14 cellular contexts compared by ENCODE assay signal in the genomic region with DNA sequence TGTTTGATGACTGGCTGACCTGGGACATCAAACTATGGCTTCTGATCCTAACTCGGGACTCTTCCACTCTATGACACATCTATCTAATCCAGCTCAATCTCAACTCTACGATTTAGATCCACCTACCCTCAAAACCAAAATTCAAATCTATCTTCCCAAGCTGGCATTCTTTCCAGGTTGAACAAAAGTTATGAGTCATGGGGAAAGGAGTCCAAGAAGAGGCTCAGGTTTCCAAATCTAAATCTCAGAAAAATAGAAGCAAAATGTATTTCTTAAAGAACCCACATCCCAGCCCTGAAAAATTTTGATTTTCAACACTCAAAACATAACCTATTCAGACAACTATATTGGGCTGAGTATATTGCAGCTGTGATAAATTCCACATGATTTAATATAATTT.
DNase-seq lines count a peak whose midpoint lies in the region; ATAC-seq, FAIRE-seq and TF ChIP-seq lines count a peak whose summit lies in the region.
"Had no signal": no experiment of that assay in that cellular context is flagged by ENCODE, and none has a peak within 500 bp of the region (broad histone marks: within the 10 kb centered on the region; RNA-seq: fewer than 3 reads in every experiment).

No MANE protein-coding gene starts in this region.

- H2AK5ac ChIP-seq in mesenchymal stem cell (ENCODE audit: low read length, severe bottlenecking): no peak overlapping the region

- H2BK5ac ChIP-seq in mesenchymal stem cell (ENCODE audit: low read depth, low read length, poor library complexity, severe bottlenecking): no peak overlapping the region

- no peak overlapping the region for H3K23ac ChIP-seq in mesenchymal stem cell (ENCODE audit: low read length in 2 of 2)

- H3K4me1 Mint-ChIP-seq in immature natural killer cell: no peaks in the 10 kb centered on the region
- H3K4me1 Mint-ChIP-seq: H9 had no signal

- H3K4me2 ChIP-seq in mesenchymal stem cell (ENCODE audit: low read length, poor library complexity, severe bottlenecking): no peak overlapping the region

- intact Hi-C loops in uterus (cut with DNase I; ENCODE audit: low total_unique reads): no loop called here

- H3K4ac ChIP-seq in mesenchymal stem cell (ENCODE audit: low read depth in 1 of 2, low read length in 2 of 2): no peak overlapping the region

- peaks cover 0 to 8% (median under 1%) of the 10 kb centered on the region in 6 donors for H3K9me3 Mint-ChIP-seq in immature natural killer cell
- H3K9me3 Mint-ChIP-seq: H9 had no signal

- peaks cover 0 to 5% (median 0%) of the 10 kb centered on the region in 3 donors for H3K27me3 Mint-ChIP-seq in immature natural killer cell (ENCODE audit: low read depth in 3 of 3)

- no peak overlapping the region for H2AFZ ChIP-seq in mesenchymal stem cell (ENCODE audit: low read depth, low read length)

- no peak overlapping the region for H2BK12ac ChIP-seq in mesenchymal stem cell (ENCODE audit: low read length in 2 of 2)

- H3K4me3 ChIP-seq in RWPE2 (ENCODE audit: severe bottlenecking) (no peak overlapping the region), mesenchymal stem cell (ENCODE audit: insufficient read depth in 1 of 2, low read depth in 1 of 2, low read length in 2 of 2) (no peak overlapping the region), uterus (no peak overlapping the region)
- H3K4me3 ChIP-seq: MG63, Peyer's patch had no signal

- no peak overlapping the region for H2BK120ac ChIP-seq in mesenchymal stem cell (ENCODE audit: low read depth, low read length)

- H3K27ac Mint-ChIP-seq in immature natural killer cell: no peak overlapping the region
- H3K27ac Mint-ChIP-seq: H9 had no signal

- no peak overlapping the region for H3K4me3 Mint-ChIP-seq in immature natural killer cell
- H3K4me3 Mint-ChIP-seq: H9 had no signal

- no peaks in the 10 kb centered on the region for H3K36me3 Mint-ChIP-seq in immature natural killer cell

- no peaks in the 10 kb centered on the region for H3K36me3 ChIP-seq in RWPE2 (ENCODE audit: low read depth)
- no peaks in the 10 kb centered on the region for H3K36me3 ChIP-seq in mesenchymal stem cell (ENCODE audit: control insufficient read depth in 1 of 2, insufficient read depth in 2 of 2, low read depth in 1 of 2, low read length in 2 of 2)
- no peaks in the 10 kb centered on the region for H3K36me3 ChIP-seq in uterus
- H3K36me3 ChIP-seq: MG63, Peyer's patch had no signal

- peak; percentile 41 for FAIRE-seq in H54 (lab: Jason Lieb, UNC)

- no peak for TF ChIP-seq CTCF in RWPE2 (IDR thresholded peaks at IDR 0.05; ENCODE audit: poor library complexity, severe bottlenecking)
- no peak for TF ChIP-seq CTCF in uterus (IDR thresholded peaks at IDR 0.05)

- TF ChIP-seq POLR2A in H54 (IDR thresholded peaks at IDR 0.05; ENCODE audit: low read depth, low read length) (no peak), uterus (IDR thresholded peaks at IDR 0.05) (no peak)

- H3K18ac ChIP-seq in mesenchymal stem cell (ENCODE audit: low read depth in 1 of 2, low read length in 2 of 2): no peak overlapping the region

- H3K79me1 ChIP-seq in mesenchymal stem cell (replicated peaks; ENCODE audit: low read length, poor library complexity, severe bottlenecking): no peaks in the 10 kb centered on the region

- H3K14ac ChIP-seq in mesenchymal stem cell (ENCODE audit: low read length in 2 of 2): no peak overlapping the region

- peaks cover 5% of the 10 kb centered on the region for H3K27me3 ChIP-seq in RWPE2 (ENCODE audit: insufficient read depth, poor library complexity, severe bottlenecking)
- H3K27me3 ChIP-seq in mesenchymal stem cell (ENCODE audit: control insufficient read depth in 1 of 2, insufficient read depth in 1 of 2, low read length in 2 of 2): peaks cover 0 to 7% of the 10 kb centered on the region in 2 experiments
- no peaks in the 10 kb centered on the region for H3K27me3 ChIP-seq in uterus
- H3K27me3 ChIP-seq: Peyer's patch had no signal

- H4K91ac ChIP-seq in mesenchymal stem cell (ENCODE audit: low read length): no peak overlapping the region

- H3K9me3 ChIP-seq in RWPE2 (ENCODE audit: severe bottlenecking): no peaks in the 10 kb centered on the region
- no peaks in the 10 kb centered on the region for H3K9me3 ChIP-seq in mesenchymal stem cell (ENCODE audit: control insufficient read depth, low read length)
- H3K9me3 ChIP-seq in uterus: no peaks in the 10 kb centered on the region
- H3K9me3 ChIP-seq: Peyer's patch had no signal

- H4K8ac ChIP-seq in mesenchymal stem cell (ENCODE audit: low read length): no peak overlapping the region

- no peak overlapping the region for H3K27ac ChIP-seq in RWPE2 (ENCODE audit: poor library complexity, severe bottlenecking)
- H3K27ac ChIP-seq in mesenchymal stem cell (ENCODE audit: low read length, poor library complexity, severe bottlenecking): no peak overlapping the region
- H3K27ac ChIP-seq in uterus: no peak overlapping the region
- H3K27ac ChIP-seq: C4-2B, Peyer's patch had no signal

- 83% methylated on average over 1 of the region's 2 CpGs for WGBS in mesenchymal stem cell

- peak overlapping the region; percentile 35 for H3K9ac ChIP-seq in mesenchymal stem cell (ENCODE audit: low read length)

- DNase-seq in H54 (ENCODE audit: insufficient read length, low spot score): no peak
- DNase-seq in RWPE2 (ENCODE audit: low spot score): no peak
- DNase-seq in dedifferentiated amniotic fluid mesenchymal stem cell (ENCODE audit: extremely low spot score): peak; percentile 16
- DNase-seq in mesenchymal stem cell: no peak
- DNase-seq in activated CD4-positive, alpha-beta T cell treated with anti-CD3 and anti-CD28 coated beads, Interleukin-2, amount 50 U/mL, for 1 hour: no peak
- no peak for DNase-seq in KG1 (lab: John Stamatoyannopoulos, UW)
- no peak for DNase-seq in immature natural killer cell
- no peak for DNase-seq in uterus
- DNase-seq: H9, MG63, NCI-H1092 treated with DMSO at 0.1 percent for 48 hours, NCI-H510A, Peyer's patch had no signal

- H3K4me1 ChIP-seq in RWPE2 (ENCODE audit: insufficient read depth, poor library complexity, severe bottlenecking) (peaks cover 6% of the 10 kb centered on the region), mesenchymal stem cell (ENCODE audit: control insufficient read depth, insufficient read depth, low read depth, low read length) (no peaks in the 10 kb centered on the region), uterus (no peaks in the 10 kb centered on the region)
- H3K4me1 ChIP-seq: Peyer's patch had no signal

- no peak overlapping the region for H2BK15ac ChIP-seq in mesenchymal stem cell (ENCODE audit: low read depth, poor library complexity, severe bottlenecking)

- 0 out of 3 replicates have a peak, but pooled peaks have one; percentile 29 for ATAC-seq in RWPE2 (ENCODE audit: low read depth)
